8 cellular contexts compared by ENCODE assay signal in the genomic region with DNA sequence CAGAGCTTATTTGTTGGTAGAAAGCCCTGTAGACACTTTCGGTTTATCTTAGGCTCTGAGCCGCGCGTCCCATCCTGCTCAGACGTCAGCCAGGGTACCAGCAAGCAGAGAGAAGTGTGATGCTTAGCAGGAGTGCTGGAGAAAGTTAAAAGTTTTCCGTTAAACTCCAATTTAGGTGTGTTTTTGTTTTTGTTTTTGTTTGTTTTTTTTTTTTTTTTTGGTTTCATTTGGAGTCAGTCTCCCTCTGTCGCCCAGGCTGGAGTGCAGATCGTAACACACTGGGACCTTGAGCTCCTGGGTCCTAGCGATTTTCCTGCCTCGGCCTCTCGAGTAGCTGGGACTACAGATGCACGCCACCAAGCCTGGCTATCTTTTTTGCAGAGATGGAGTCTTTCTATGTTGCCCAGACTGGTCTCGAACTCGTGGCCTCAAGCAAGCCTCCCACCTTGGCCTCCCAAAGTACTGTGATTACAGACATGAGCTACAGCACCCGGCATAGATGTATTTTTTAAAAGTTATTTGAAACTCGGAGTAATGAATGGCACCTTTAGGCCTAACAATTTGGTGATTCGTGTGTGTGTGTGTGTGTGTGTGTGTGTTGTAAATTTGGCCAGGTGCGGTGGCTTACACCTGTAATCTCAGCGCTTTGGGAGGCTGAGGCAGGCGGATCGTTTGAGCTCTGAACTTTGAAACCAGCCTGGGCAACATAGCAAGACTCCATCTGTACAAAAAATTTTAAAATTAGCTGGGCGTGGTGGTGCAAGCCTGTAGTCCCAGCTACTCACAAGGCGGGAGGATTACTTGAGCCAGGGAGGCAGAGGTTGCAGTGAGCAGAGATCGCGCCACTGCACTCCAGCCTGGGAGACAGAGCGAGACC. TPM values are rescaled to one million over a fixed set of nuclear protein-coding genes. Genes with fewer than 3 reads are reported as not detected.
A peak's percentile ranks its signal among the peaks of the same experiment; 100 is the strongest.
DNase-seq lines count a peak whose midpoint lies in the region; ATAC-seq and TF ChIP-seq lines count a peak whose summit lies in the region.

No MANE protein-coding gene starts in this region.

- no peaks in the 10 kb centered on the region for H3K9me3 ChIP-seq in right lobe of liver

- WGBS in right lobe of liver (ENCODE audit: insufficient coverage, low coverage, low lambda C conversion rate, missing lambda C conversion rate): 51% methylated on average over 21 of the region's 26 CpGs

- peaks cover 0 to 5% (median 0%) of the 10 kb centered on the region in 4 donors for H3K4me1 ChIP-seq in right lobe of liver

- DNase-seq in right lobe of liver: no peak
- DNase-seq in type B pancreatic cell (ENCODE audit: extremely low spot score, unreplicated experiment): no peak
- no peak for DNase-seq in ecto neural progenitor cell (ENCODE audit: low spot score)

- no peak for TF ChIP-seq POLR2A in right lobe of liver (IDR thresholded peaks at IDR 0.05)

- no peaks in the 10 kb centered on the region for H3K27me3 ChIP-seq in right lobe of liver

- H3K4me1 Mint-ChIP-seq in type B pancreatic cell (ENCODE audit: unreplicated experiment): peaks cover 16% of the 10 kb centered on the region

- intact Hi-C loops in right lobe of liver (cut with DNase I): no loop called here

- no peak for TF ChIP-seq CTCF in right lobe of liver (IDR thresholded peaks at IDR 0.05)
- TF ChIP-seq CTCF in type B pancreatic cell (conservative IDR thresholded peaks at IDR 0.05): no peak

- H3K27ac ChIP-seq in angular gyrus (ENCODE audit: low read depth, low read length) (peak overlapping the region; percentile 50), right lobe of liver (peak overlapping the region; percentile 85 to 88 (median 87))

- peak overlapping the region; percentile 97 for H3K4me3 Mint-ChIP-seq in type B pancreatic cell

- ATAC-seq in GM18519 (IDR thresholded peaks at IDR 0.05; ENCODE audit: low FRiP score, unreplicated experiment) (peak; percentile 9), HG03354 (IDR thresholded peaks at IDR 0.05; ENCODE audit: poor library complexity, severe bottlenecking, unreplicated experiment) (peak; percentile 45), right lobe of liver (peak in 1 of 4 donors; percentile 23), GM21423 (IDR thresholded peaks at IDR 0.05; ENCODE audit: unreplicated experiment) (no peak), HG03139 (IDR thresholded peaks at IDR 0.05; ENCODE audit: unreplicated experiment) (no peak)

- no peaks in the 10 kb centered on the region for H3K36me3 ChIP-seq in right lobe of liver

- peak overlapping the region; percentile 90 for H3K27ac Mint-ChIP-seq in type B pancreatic cell

- no peaks in the 10 kb centered on the region for H3K36me3 Mint-ChIP-seq in type B pancreatic cell

- peak overlapping the region; percentile 73 to 96 (median 80) for H3K4me3 ChIP-seq in right lobe of liver

- H3K27me3 Mint-ChIP-seq in type B pancreatic cell: peaks cover 27% of the 10 kb centered on the region

- no peaks in the 10 kb centered on the region for H3K9me3 Mint-ChIP-seq in type B pancreatic cell

RNA-seq across cellular contexts. Expression of a gene that starts 1.3 kb away (rescaled TPM):
- 10 to 100 TPM; 17.6 to 23.0 (median 18.8) TPM for total RNA-seq in right lobe of liver
- 11.1 and 33.8 TPM in 2 replicates for total RNA-seq in type B pancreatic cell (ENCODE audit: low replicate concordance)

RNA-seq across cellular contexts. Expression of a gene that starts 32.0 kb away (rescaled TPM):
- not detected for total RNA-seq in right lobe of liver
- total RNA-seq in type B pancreatic cell (ENCODE audit: low replicate concordance): 1.00 and 2.6 TPM in 2 replicates

Comparison
In these comparisons a context has a peak if more than half of its experiments do, and no peak if none do; other contexts are left out.
1. ATAC-seq: peak in GM18519 (single experiment) and HG03354 (single experiment); none in GM21423 (single experiment) and HG03139 (single experiment).